23 cellular contexts compared by ENCODE assay signal in the genomic region with DNA sequence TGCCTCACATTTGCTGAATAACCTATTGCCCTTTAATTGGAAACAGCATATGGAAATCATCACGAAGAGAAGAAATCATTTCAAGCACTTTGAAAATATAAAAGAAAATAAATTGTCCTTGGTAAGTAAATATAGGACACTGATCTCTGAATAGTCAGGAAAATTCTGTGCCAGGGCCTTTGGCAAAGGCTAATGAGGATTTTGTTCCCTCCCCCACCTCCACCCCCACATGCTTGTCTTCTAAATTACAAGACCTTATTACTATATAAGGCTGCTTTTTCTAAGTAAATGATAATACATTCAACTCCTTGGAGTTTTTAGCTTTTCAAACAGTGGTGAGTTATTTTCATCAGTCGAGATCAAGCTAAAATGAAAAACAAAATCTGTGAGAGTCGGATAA. TPM values are rescaled to one million over a fixed set of nuclear protein-coding genes. Genes with fewer than 3 reads are reported as not detected.
A peak's percentile ranks its signal among the peaks of the same experiment; 100 is the strongest.
DNase-seq lines count a peak whose midpoint lies in the region; ATAC-seq, FAIRE-seq and TF ChIP-seq lines count a peak whose summit lies in the region.
"Had no signal": no experiment of that assay in that cellular context is flagged by ENCODE, and none has a peak within 500 bp of the region (broad histone marks: within the 10 kb centered on the region; RNA-seq: fewer than 3 reads in every experiment).

No MANE protein-coding gene starts in this region.

- peaks cover 92% of the 10 kb centered on the region for H3K4me1 ChIP-seq in left ventricle myocardium inferior
- H3K4me1 ChIP-seq: upper lobe of right lung had no signal

- intact Hi-C loops in left ventricle myocardium inferior (cut with micrococcal nuclease) = no loop called here
- intact Hi-C loops in sciatic nerve (cut with DNase I) = no loop called here
- intact Hi-C loops in activated T-helper 1 cell treated with anti-CD3 and anti-CD28 coated beads, Interleukin-12 subunit alpha, Interleukin-12 subunit beta, Interleukin-2, Interleukin-4 antibody, amounts not matched to agents 30 ng/mL and 10 ng/mL and 1 ng/mL, durations not matched to agents 14 hours and 24 hours and 36 hours (cut with micrococcal nuclease) = no loop called here

- DNase-seq in EH (ENCODE audit: low read depth) = peak; percentile 15
- DNase-seq in left ventricle myocardium inferior = no peak
- no peak for DNase-seq in sciatic nerve (ENCODE audit: low spot score)
- no peak for DNase-seq in activated T-helper 1 cell treated with anti-CD3 and anti-CD28 coated beads, Interleukin-12 subunit alpha, Interleukin-12 subunit beta, Interleukin-2, Interleukin-4 antibody, amounts not matched to agents 30 ng/mL and 10 ng/mL and 1 ng/mL, durations not matched to agents 14 hours and 24 hours and 36 hours (ENCODE audit: low spot score)
- DNase-seq in DMS153 treated with DMSO at 0.1 percent for 48 hours (lab: John Stamatoyannopoulos, UW; ENCODE audit: unreplicated experiment) = no peak
- no peak for DNase-seq in H54 (ENCODE audit: insufficient read length, low spot score)
- DNase-seq: activated CD8-positive, alpha-beta T cell treated with anti-CD3 and anti-CD28 coated beads for 36 hours; activated naive CD8-positive, alpha-beta T cell treated with anti-CD3 and anti-CD28 coated beads, Interleukin-2, amount 10 ng/mL, durations not matched to agents 7 days and 5 days; CD4-positive, alpha-beta T cell; DND-41; H7; NCI-H1105; pancreas; stimulated activated CD4-positive, alpha-beta T cell treated with anti-CD3 and anti-CD28 coated beads, Interleukin-12 subunit alpha, Interleukin-12 subunit beta, amount 100 ng/mL, for 4 hours; T-cell; upper lobe of right lung; WERI-Rb-1 had no signal

- H3K9me3 Mint-ChIP-seq in activated T-helper 1 cell treated with anti-CD3 and anti-CD28 coated beads, Interleukin-12 subunit alpha, Interleukin-12 subunit beta, Interleukin-2, Interleukin-4 antibody, amounts not matched to agents 30 ng/mL and 10 ng/mL and 1 ng/mL, durations not matched to agents 14 hours and 24 hours and 36 hours = no peaks in the 10 kb centered on the region
- H3K9me3 Mint-ChIP-seq: activated CD8-positive, alpha-beta T cell treated with anti-CD3 and anti-CD28 coated beads for 36 hours; activated naive CD8-positive, alpha-beta T cell treated with anti-CD3 and anti-CD28 coated beads, Interleukin-2, amount 10 ng/mL, durations not matched to agents 7 days and 5 days; CD4-positive, alpha-beta T cell; stimulated activated effector memory CD8-positive, alpha-beta T cell treated with anti-CD3 and anti-CD28 coated beads, Interleukin-12 subunit alpha, Interleukin-12 subunit beta, amount 100 ng/mL, for 72 hours; T-cell had no signal

- no peak for TF ChIP-seq CTCF in left ventricle myocardium inferior (IDR thresholded peaks at IDR 0.05; ENCODE audit: borderline replicate concordance)

- peak overlapping the region; percentile 88 for H3K27ac ChIP-seq in left ventricle myocardium inferior (replicated peaks)
- H3K27ac ChIP-seq: HL-60, pancreas, upper lobe of right lung, WERI-Rb-1 had no signal

- no peaks in the 10 kb centered on the region for H3K9me3 ChIP-seq in left ventricle myocardium inferior (replicated peaks)
- H3K9me3 ChIP-seq: pancreas, upper lobe of right lung had no signal

- H3K4me3 Mint-ChIP-seq in activated T-helper 1 cell treated with anti-CD3 and anti-CD28 coated beads, Interleukin-12 subunit alpha, Interleukin-12 subunit beta, Interleukin-2, Interleukin-4 antibody, amounts not matched to agents 30 ng/mL and 10 ng/mL and 1 ng/mL, durations not matched to agents 14 hours and 24 hours and 36 hours = no peak overlapping the region
- H3K4me3 Mint-ChIP-seq: activated CD8-positive, alpha-beta T cell treated with anti-CD3 and anti-CD28 coated beads for 36 hours; activated naive CD8-positive, alpha-beta T cell treated with anti-CD3 and anti-CD28 coated beads, Interleukin-2, amount 10 ng/mL, durations not matched to agents 7 days and 5 days; CD4-positive, alpha-beta T cell; stimulated activated effector memory CD8-positive, alpha-beta T cell treated with anti-CD3 and anti-CD28 coated beads, Interleukin-12 subunit alpha, Interleukin-12 subunit beta, amount 100 ng/mL, for 72 hours; T-cell had no signal

- no peaks in the 10 kb centered on the region for H3K36me3 ChIP-seq in left ventricle myocardium inferior
- H3K36me3 ChIP-seq: pancreas, upper lobe of right lung, WERI-Rb-1 had no signal

- peaks cover 4% of the 10 kb centered on the region for H3K27me3 Mint-ChIP-seq in activated T-helper 1 cell treated with anti-CD3 and anti-CD28 coated beads, Interleukin-12 subunit alpha, Interleukin-12 subunit beta, Interleukin-2, Interleukin-4 antibody, amounts not matched to agents 30 ng/mL and 10 ng/mL and 1 ng/mL, durations not matched to agents 14 hours and 24 hours and 36 hours (ENCODE audit: insufficient read depth)

- no peak for TF ChIP-seq POLR2A in H54 (IDR thresholded peaks at IDR 0.05; ENCODE audit: low read depth, low read length)

- H3K4me1 Mint-ChIP-seq in activated T-helper 1 cell treated with anti-CD3 and anti-CD28 coated beads, Interleukin-12 subunit alpha, Interleukin-12 subunit beta, Interleukin-2, Interleukin-4 antibody, amounts not matched to agents 30 ng/mL and 10 ng/mL and 1 ng/mL, durations not matched to agents 14 hours and 24 hours and 36 hours (ENCODE audit: low read depth) = no peaks in the 10 kb centered on the region
- H3K4me1 Mint-ChIP-seq: activated naive CD8-positive, alpha-beta T cell treated with anti-CD3 and anti-CD28 coated beads, Interleukin-2, amount 10 ng/mL, durations not matched to agents 7 days and 5 days; stimulated activated effector memory CD8-positive, alpha-beta T cell treated with anti-CD3 and anti-CD28 coated beads, Interleukin-12 subunit alpha, Interleukin-12 subunit beta, amount 100 ng/mL, for 72 hours; T-cell had no signal

- H3K4me3 ChIP-seq in left ventricle myocardium inferior = peak overlapping the region; percentile 26
- H3K4me3 ChIP-seq: pancreas, upper lobe of right lung had no signal

- ATAC-seq in SK-N-SH treated with all-trans-retinoic acid at 6 μM for 48 hours (peak; percentile 22), sciatic nerve (peak; percentile 53), HG03469 (IDR thresholded peaks at IDR 0.05; ENCODE audit: unreplicated experiment) (no peak)
- ATAC-seq: activated CD8-positive, alpha-beta T cell treated with anti-CD3 and anti-CD28 coated beads for 36 hours; stimulated activated effector memory CD8-positive, alpha-beta T cell treated with anti-CD3 and anti-CD28 coated beads, Interleukin-12 subunit alpha, Interleukin-12 subunit beta, amount 100 ng/mL, for 72 hours; T-cell had no signal

- no peaks in the 10 kb centered on the region for H3K27me3 ChIP-seq in left ventricle myocardium inferior (ENCODE audit: low read depth)
- H3K27me3 ChIP-seq: pancreas, upper lobe of right lung had no signal

- no peaks in the 10 kb centered on the region for H3K36me3 Mint-ChIP-seq in activated T-helper 1 cell treated with anti-CD3 and anti-CD28 coated beads, Interleukin-12 subunit alpha, Interleukin-12 subunit beta, Interleukin-2, Interleukin-4 antibody, amounts not matched to agents 30 ng/mL and 10 ng/mL and 1 ng/mL, durations not matched to agents 14 hours and 24 hours and 36 hours (ENCODE audit: low read depth)
- H3K36me3 Mint-ChIP-seq: activated naive CD8-positive, alpha-beta T cell treated with anti-CD3 and anti-CD28 coated beads, Interleukin-2, amount 10 ng/mL, durations not matched to agents 7 days and 5 days; stimulated activated effector memory CD8-positive, alpha-beta T cell treated with anti-CD3 and anti-CD28 coated beads, Interleukin-12 subunit alpha, Interleukin-12 subunit beta, amount 100 ng/mL, for 72 hours; T-cell had no signal

- FAIRE-seq in H54 (lab: Jason Lieb, UNC) = no peak
- FAIRE-seq: bronchial epithelial cell, GM18507, pancreas had no signal

- H3K27ac Mint-ChIP-seq in activated T-helper 1 cell treated with anti-CD3 and anti-CD28 coated beads, Interleukin-12 subunit alpha, Interleukin-12 subunit beta, Interleukin-2, Interleukin-4 antibody, amounts not matched to agents 30 ng/mL and 10 ng/mL and 1 ng/mL, durations not matched to agents 14 hours and 24 hours and 36 hours = no peak overlapping the region
- H3K27ac Mint-ChIP-seq: activated CD8-positive, alpha-beta T cell treated with anti-CD3 and anti-CD28 coated beads for 36 hours; activated naive CD8-positive, alpha-beta T cell treated with anti-CD3 and anti-CD28 coated beads, Interleukin-2, amount 10 ng/mL, durations not matched to agents 7 days and 5 days; CD4-positive, alpha-beta T cell; stimulated activated effector memory CD8-positive, alpha-beta T cell treated with anti-CD3 and anti-CD28 coated beads, Interleukin-12 subunit alpha, Interleukin-12 subunit beta, amount 100 ng/mL, for 72 hours; T-cell had no signal

TF ChIP-seq in SK-N-SH treated with all-trans-retinoic acid at 6 μM for 48 hours, 23 proteins besides CTCF, POLR2A, EP300 and RAD21:
- TF ChIP-seq PPARA (CRISPR knock-in tag; IDR thresholded peaks at IDR 0.05; ENCODE audit: borderline replicate concordance) (no peak), CSRNP3 (CRISPR knock-in tag; IDR thresholded peaks at IDR 0.05) (no peak)

RNA-seq across cellular contexts. Expression of gene SYNPO2, which starts 15.8 kb away (rescaled TPM):
- 239 TPM for total RNA-seq in left ventricle myocardium inferior
- total RNA-seq in sciatic nerve = 113 TPM
- total RNA-seq in activated T-helper 1 cell treated with anti-CD3 and anti-CD28 coated beads, Interleukin-12 subunit alpha, Interleukin-12 subunit beta, Interleukin-2, Interleukin-4 antibody, amounts not matched to agents 30 ng/mL and 10 ng/mL and 1 ng/mL, durations not matched to agents 14 hours and 24 hours and 36 hours = 0.12 and 0.26 TPM in 2 replicates

Comparison
In these comparisons a context has a peak if more than half of its experiments do, and no peak if none do; other contexts are left out.
1. RNA of gene SYNPO2, which starts 15.8 kb away (total RNA-seq): 239 TPM in left ventricle myocardium inferior (single experiment) and 113 TPM in sciatic nerve (single experiment); 0.12 to 0.26 TPM in activated T-helper 1 cell treated with anti-CD3 and anti-CD28 coated beads, Interleukin-12 subunit alpha, Interleukin-12 subunit beta, Interleukin-2, Interleukin-4 antibody, amounts not matched to agents 30 ng/mL and 10 ng/mL and 1 ng/mL, durations not matched to agents 14 hours and 24 hours and 36 hours; every median in the first group is over 10 times any median in the second.